In genomic region chr1:35768350-35769187, GRCh38 we compare ENCODE assay signal across 8 cellular contexts. TPM values are rescaled to one million over a fixed set of nuclear protein-coding genes. Genes with fewer than 3 reads are reported as not detected.
DNase-seq lines count a peak whose midpoint lies in the region; ATAC-seq and TF ChIP-seq lines count a peak whose summit lies in the region.

No MANE protein-coding gene starts in this region.

- H3F3A ChIP-seq in GM23338 (replicated peaks; ENCODE audit: low read depth) = no peaks in the 10 kb centered on the region

- H3K4me1 Mint-ChIP-seq in GM23338 (peaks cover 10% of the 10 kb centered on the region), immature natural killer cell (peaks cover 8 to 15% of the 10 kb centered on the region in 2 donors)

- DNase-seq in A673 (ENCODE audit: low spot score) (peak; percentile 38), GM23338 (ENCODE audit: low spot score) (peak; percentile 23), immature natural killer cell (no peak), thoracic aorta (ENCODE audit: low spot score) (no peak), medulla oblongata (ENCODE audit: extremely low spot score) (no peak), mucosa of descending colon (no peak), NCI-H748 (lab: John Stamatoyannopoulos, UW; ENCODE audit: unreplicated experiment) (no peak)
- DNase-seq in activated naive CD4-positive, alpha-beta T cell treated with anti-CD3 and anti-CD28 coated beads, Interleukin-2, amount 50 U/mL, for 72 hours (ENCODE audit: low spot score in 2 of 2) = no peak

- H3K4me3 ChIP-seq in A673 (ENCODE audit: low read depth, low read length, poor library complexity, severe bottlenecking) = peak overlapping the region; percentile 89
- peak overlapping the region; percentile 72 for H3K4me3 ChIP-seq in GM23338
- H3K4me3 ChIP-seq in thoracic aorta = peak overlapping the region; percentile 87
- H3K4me3 ChIP-seq in mucosa of descending colon = no peak overlapping the region

- no peaks in the 10 kb centered on the region; the same call in 2 of the 3 replicates for H3K9me3 Mint-ChIP-seq in GM23338
- H3K9me3 Mint-ChIP-seq in activated naive CD4-positive, alpha-beta T cell treated with anti-CD3 and anti-CD28 coated beads, Interleukin-2, amount 50 U/mL, for 72 hours = no peaks in the 10 kb centered on the region
- no peaks in the 10 kb centered on the region for H3K9me3 Mint-ChIP-seq in immature natural killer cell

- peaks cover 5% of the 10 kb centered on the region for H3K27me3 Mint-ChIP-seq in GM23338 (ENCODE audit: insufficient read depth, low read depth, poor library complexity)
- H3K27me3 Mint-ChIP-seq in immature natural killer cell (ENCODE audit: low read depth in 3 of 3) = peaks cover 4 to 6% (median 4%) of the 10 kb centered on the region in 3 donors

- H3K36me3 ChIP-seq in A673 (ENCODE audit: insufficient read depth, low read length, poor library complexity, severe bottlenecking) (peaks cover 20% of the 10 kb centered on the region), GM23338 (ENCODE audit: insufficient read depth) (peaks cover 5% of the 10 kb centered on the region; the same call in 1 of the 2 replicates), thoracic aorta (no peaks in the 10 kb centered on the region), mucosa of descending colon (ENCODE audit: low read depth) (no peaks in the 10 kb centered on the region)

- H3K27ac ChIP-seq in A673 (ENCODE audit: low read depth, low read length, poor library complexity, severe bottlenecking) = peak overlapping the region; percentile 91
- H3K27ac ChIP-seq in GM23338 (ENCODE audit: low read depth) = peak overlapping the region; percentile 90; the same call in 1 of the 2 replicates
- H3K27ac ChIP-seq in thoracic aorta = peak overlapping the region; percentile 52 to 63

- peaks cover 54% of the 10 kb centered on the region for H3K79me2 ChIP-seq in GM23338 (replicated peaks; ENCODE audit: insufficient read depth)

- no peaks in the 10 kb centered on the region for H3K9me2 ChIP-seq in GM23338 (ENCODE audit: insufficient read depth)

- peaks cover 3% of the 10 kb centered on the region for H3K4me1 ChIP-seq in A673 (ENCODE audit: insufficient read depth, low read length, poor library complexity, severe bottlenecking)
- 0 out of 2 replicates have a peak, but pooled peaks cover 2% of the 10 kb centered on the region for H3K4me1 ChIP-seq in GM23338 (ENCODE audit: insufficient read depth)
- peaks cover 4 to 8% of the 10 kb centered on the region in 2 donors for H3K4me1 ChIP-seq in thoracic aorta (ENCODE audit: control insufficient read depth in 1 of 2, low read depth in 2 of 2)
- H3K4me1 ChIP-seq in mucosa of descending colon (ENCODE audit: low read depth) = peaks cover 3% of the 10 kb centered on the region

- peak overlapping the region; percentile 89 for H3K4me3 Mint-ChIP-seq in GM23338
- peak overlapping the region; percentile 72 to 89 (median 87) for H3K4me3 Mint-ChIP-seq in immature natural killer cell

- peak overlapping the region; percentile 82 for H3K4me2 ChIP-seq in GM23338

- H3K9me3 ChIP-seq in A673 (ENCODE audit: low read depth, low read length, poor library complexity, severe bottlenecking) = no peaks in the 10 kb centered on the region
- no peaks in the 10 kb centered on the region for H3K9me3 ChIP-seq in thoracic aorta
- H3K9me3 ChIP-seq in mucosa of descending colon = no peaks in the 10 kb centered on the region

- BruUV-seq in A673 (replicated peaks; lab: Mats Ljungman, UMichigan) = TSS peak; percentile 43

- TF ChIP-seq CTCF in A673 (conservative IDR thresholded peaks at IDR 0.05; ENCODE audit: low read depth, low read length) = no peak
- TF ChIP-seq CTCF in GM23338 (conservative IDR thresholded peaks at IDR 0.05; ENCODE audit: low read depth in 2 of 2) = no peak
- TF ChIP-seq CTCF in thoracic aorta (IDR thresholded peaks at IDR 0.05) = no peak
- TF ChIP-seq CTCF in mucosa of descending colon (IDR thresholded peaks at IDR 0.05) = no peak

- peaks cover 13% of the 10 kb centered on the region for H3K36me3 Mint-ChIP-seq in GM23338 (ENCODE audit: low read depth)
- peaks cover 8 to 10% of the 10 kb centered on the region in 2 donors for H3K36me3 Mint-ChIP-seq in activated naive CD4-positive, alpha-beta T cell treated with anti-CD3 and anti-CD28 coated beads, Interleukin-2, amount 50 U/mL, for 72 hours
- H3K36me3 Mint-ChIP-seq in immature natural killer cell = no peaks in the 10 kb centered on the region

- intact Hi-C loops in A673 (cut with micrococcal nuclease; ENCODE audit: unreplicated experiment) (no loop called here), mucosa of descending colon (cut with DNase I, micrococcal nuclease) (no loop called here)

- H3K27ac Mint-ChIP-seq in GM23338 (peak overlapping the region; percentile 93), immature natural killer cell (peak overlapping the region; percentile 82 to 91 (median 88))
- H3K27ac Mint-ChIP-seq in activated naive CD4-positive, alpha-beta T cell treated with anti-CD3 and anti-CD28 coated beads, Interleukin-2, amount 50 U/mL, for 72 hours = peak overlapping the region; percentile 34 to 89

- ATAC-seq in GM23338 (no peak), thoracic aorta (ENCODE audit: insufficient number of reproducible peaks, low FRiP score, low read depth) (no peak), mucosa of descending colon (no peak)
- no peak for ATAC-seq in activated naive CD4-positive, alpha-beta T cell treated with anti-CD3 and anti-CD28 coated beads, Interleukin-2, amount 50 U/mL, for 72 hours

- no peak overlapping the region for H2AFZ ChIP-seq in GM23338

- POLR2A ChIA-PET in A673 (lab: Charles Lee; ENCODE audit: low non-redundant PET) = interaction anchor here (0.6 to 0.7 kb wide), 3 partner anchors 10 to 602 kb away, joined by 3 to 12 read pairs (median 6); no protein-coding TSS in a partner anchor

- H4K20me1 ChIP-seq in GM23338 (replicated peaks; ENCODE audit: insufficient read depth) = peaks cover 13% of the 10 kb centered on the region; the same call in 1 of the 2 replicates

- H3K27me3 ChIP-seq in A673 (replicated peaks; ENCODE audit: insufficient read depth, low read depth, low read length, poor library complexity) = no peaks in the 10 kb centered on the region
- H3K27me3 ChIP-seq in GM23338 (ENCODE audit: insufficient read depth) = no peaks in the 10 kb centered on the region
- no peaks in the 10 kb centered on the region for H3K27me3 ChIP-seq in thoracic aorta (replicated peaks; ENCODE audit: insufficient read depth)

- CTCF ChIA-PET in A673 (lab: Charles Lee) = interaction anchor here (0.6 to 1.7 kb wide), 3 partner anchors 37 to 318 kb away, joined by 3 to 5 read pairs (median 4); no protein-coding TSS in a partner anchor

TF ChIP-seq in GM23338, 12 proteins besides CTCF, POLR2A, EP300 and RAD21 (continues in another document):
- TF ChIP-seq ZNF331 (CRISPR knock-in tag; IDR thresholded peaks at IDR 0.05; ENCODE audit: low read depth) (no peak), STAT1 (IDR thresholded peaks at IDR 0.05; ENCODE audit: unreplicated experiment) (no peak), EZH2phosphoT487 (IDR thresholded peaks at IDR 0.05; ENCODE audit: unreplicated experiment) (no peak), REST (IDR thresholded peaks at IDR 0.05; ENCODE audit: unreplicated experiment) (no peak)

RNA-seq across cellular contexts. Expression of gene CLSPN, which starts 1.2 kb away (rescaled TPM):
- total RNA-seq in A673 (2021) = 72.2 and 84.6 TPM in 2 replicates
- 30.4 and 32.5 TPM in 2 replicates for total RNA-seq in GM23338 (2014; rRNA removed; shearing (Covaris generic))
- 43.8 and 46.1 TPM in 2 replicates for polyA plus RNA-seq in GM23338 (2016; fragmentation: Nextera tagmentation; extraction: Ambion mirVana)
- total RNA-seq in activated naive CD4-positive, alpha-beta T cell treated with anti-CD3 and anti-CD28 coated beads, Interleukin-2, amount 50 U/mL, for 72 hours = 10 to 100 TPM; 39.8 to 78.9 TPM
- polyA plus RNA-seq in immature natural killer cell = under 1 TPM in 2 of 3 donors, not detected in 1; 0.29 to 0.96 TPM
- total RNA-seq in thoracic aorta = under 1 TPM; 0.27 to 0.56 TPM
- total RNA-seq in mucosa of descending colon = 1 to 10 TPM; 1.4 to 8.6 (median 2.3) TPM

RNA-seq across cellular contexts. Expression of gene AGO4, which starts 39.2 kb away (rescaled TPM):
- total RNA-seq in A673 (2021) (7.0 and 8.6 TPM in 2 replicates), thoracic aorta (10 to 100 TPM; 16.2 to 19.4 TPM), mucosa of descending colon (10 to 100 TPM in 2 of 3 donors, 1 to 10 TPM in 1; 9.9 to 20.0 (median 18.2) TPM)
- total RNA-seq in GM23338 (2014; rRNA removed; shearing (Covaris generic)) = 6.8 and 9.7 TPM in 2 replicates
- polyA plus RNA-seq in GM23338 (2016; fragmentation: Nextera tagmentation; extraction: Ambion mirVana) (1.7 and 1.8 TPM in 2 replicates), immature natural killer cell (10 to 100 TPM in 1 of 3 donors, 1 to 10 TPM in 2; 2.9 to 13.7 (median 8.8) TPM)
- total RNA-seq in activated naive CD4-positive, alpha-beta T cell treated with anti-CD3 and anti-CD28 coated beads, Interleukin-2, amount 50 U/mL, for 72 hours = 1 to 10 TPM; 3.9 to 6.5 TPM

RNA-seq across cellular contexts. Expression of gene C1orf216, which starts 49.9 kb away (rescaled TPM):
- 24.4 and 26.1 TPM in 2 replicates for total RNA-seq in A673 (2021)
- total RNA-seq in GM23338 (2014; rRNA removed; shearing (Covaris generic)) = 13.9 and 21.5 TPM in 2 replicates
- polyA plus RNA-seq in GM23338 (2016; fragmentation: Nextera tagmentation; extraction: Ambion mirVana) = 4.0 and 4.7 TPM in 2 replicates
- total RNA-seq in activated naive CD4-positive, alpha-beta T cell treated with anti-CD3 and anti-CD28 coated beads, Interleukin-2, amount 50 U/mL, for 72 hours = 10 to 100 TPM; 14.2 to 17.4 TPM
- polyA plus RNA-seq in immature natural killer cell = 10 to 100 TPM; 15.7 to 37.3 (median 32.3) TPM
- total RNA-seq in thoracic aorta = 10 to 100 TPM; 23.4 to 39.7 TPM
- total RNA-seq in mucosa of descending colon = 10 to 100 TPM in 1 of 3 donors, 1 to 10 TPM in 1, under 1 TPM in 1; 0.87 to 23.1 (median 3.9) TPM

Comparison
In these comparisons a context has a peak if more than half of its experiments do, and no peak if none do; other contexts are left out.
1. DNase-seq: peak in A673 (single experiment) and GM23338 (single experiment); none in activated naive CD4-positive, alpha-beta T cell treated with anti-CD3 and anti-CD28 coated beads, Interleukin-2, amount 50 U/mL, for 72 hours (0 of 2), immature natural killer cell (0 of 3), thoracic aorta (single experiment), medulla oblongata (single experiment), mucosa of descending colon (0 of 3) and NCI-H748 (single experiment).
2. Peak in every context shown above with its lines, with median percentiles within 50 percentile points of each other: H3K27ac ChIP-seq and H3K27ac Mint-ChIP-seq.